ENCODE assay signal across 1 cellular context in the genomic region with DNA sequence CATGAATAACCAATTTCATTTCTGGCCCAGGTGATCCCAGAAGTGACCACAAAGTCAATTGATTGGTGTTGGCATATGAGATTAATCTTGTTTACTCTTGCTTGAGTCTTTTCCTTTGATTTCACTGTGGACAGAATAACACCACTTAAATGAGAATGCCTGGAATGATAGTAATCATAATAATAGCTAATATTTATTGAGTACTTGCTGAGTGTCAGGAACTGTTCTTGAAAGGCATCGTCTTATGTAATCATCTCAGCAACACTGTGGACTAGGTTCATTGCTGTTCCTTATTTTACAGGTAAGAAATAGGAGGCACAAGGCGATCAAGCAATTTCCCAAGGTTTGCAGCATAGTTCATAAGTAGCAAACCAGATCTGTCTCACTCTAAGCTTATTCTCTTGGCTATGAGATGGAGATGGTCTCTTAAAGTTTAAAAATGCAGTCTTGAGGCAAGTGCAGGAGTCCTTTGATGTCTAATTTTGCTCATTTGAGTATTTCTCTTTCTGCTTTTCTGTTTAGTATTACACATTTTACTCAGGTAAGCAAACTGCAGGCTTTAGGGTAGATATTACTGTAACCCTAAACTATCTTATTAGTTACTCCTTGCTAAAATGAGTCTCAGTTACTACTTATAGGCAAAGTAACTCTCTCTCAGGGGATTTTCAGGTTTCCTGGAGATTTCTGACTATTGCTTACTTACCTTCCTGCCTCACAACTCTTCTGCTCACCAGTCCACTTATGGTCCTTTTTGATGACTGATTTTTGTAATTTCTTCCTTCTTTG.
TF ChIP-seq lines count a peak whose summit lies in the region.

No MANE protein-coding gene starts in this region.

TF ChIP-seq in HepG2, 621 proteins besides CTCF, POLR2A, EP300 and RAD21 (continued from another document and continues in another):
- TF ChIP-seq, protein P1, sequence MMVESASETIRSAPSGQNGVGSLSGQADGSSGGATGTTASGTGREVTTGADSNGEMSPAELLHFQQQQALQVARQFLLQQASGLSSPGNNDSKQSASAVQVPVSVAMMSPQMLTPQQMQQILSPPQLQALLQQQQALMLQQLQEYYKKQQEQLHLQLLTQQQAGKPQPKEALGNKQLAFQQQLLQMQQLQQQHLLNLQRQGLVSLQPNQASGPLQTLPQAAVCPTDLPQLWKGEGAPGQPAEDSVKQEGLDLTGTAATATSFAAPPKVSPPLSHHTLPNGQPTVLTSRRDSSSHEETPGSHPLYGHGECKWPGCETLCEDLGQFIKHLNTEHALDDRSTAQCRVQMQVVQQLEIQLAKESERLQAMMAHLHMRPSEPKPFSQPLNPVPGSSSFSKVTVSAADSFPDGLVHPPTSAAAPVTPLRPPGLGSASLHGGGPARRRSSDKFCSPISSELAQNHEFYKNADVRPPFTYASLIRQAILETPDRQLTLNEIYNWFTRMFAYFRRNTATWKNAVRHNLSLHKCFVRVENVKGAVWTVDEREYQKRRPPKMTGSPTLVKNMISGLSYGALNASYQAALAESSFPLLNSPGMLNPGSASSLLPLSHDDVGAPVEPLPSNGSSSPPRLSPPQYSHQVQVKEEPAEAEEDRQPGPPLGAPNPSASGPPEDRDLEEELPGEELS (CRISPR knock-in tag; IDR thresholded peaks at IDR 0.05): peak; percentile 92
- TF ChIP-seq ZMYM2 (CRISPR knock-in tag; IDR thresholded peaks at IDR 0.05): no peak
- TF ChIP-seq, protein P2, sequence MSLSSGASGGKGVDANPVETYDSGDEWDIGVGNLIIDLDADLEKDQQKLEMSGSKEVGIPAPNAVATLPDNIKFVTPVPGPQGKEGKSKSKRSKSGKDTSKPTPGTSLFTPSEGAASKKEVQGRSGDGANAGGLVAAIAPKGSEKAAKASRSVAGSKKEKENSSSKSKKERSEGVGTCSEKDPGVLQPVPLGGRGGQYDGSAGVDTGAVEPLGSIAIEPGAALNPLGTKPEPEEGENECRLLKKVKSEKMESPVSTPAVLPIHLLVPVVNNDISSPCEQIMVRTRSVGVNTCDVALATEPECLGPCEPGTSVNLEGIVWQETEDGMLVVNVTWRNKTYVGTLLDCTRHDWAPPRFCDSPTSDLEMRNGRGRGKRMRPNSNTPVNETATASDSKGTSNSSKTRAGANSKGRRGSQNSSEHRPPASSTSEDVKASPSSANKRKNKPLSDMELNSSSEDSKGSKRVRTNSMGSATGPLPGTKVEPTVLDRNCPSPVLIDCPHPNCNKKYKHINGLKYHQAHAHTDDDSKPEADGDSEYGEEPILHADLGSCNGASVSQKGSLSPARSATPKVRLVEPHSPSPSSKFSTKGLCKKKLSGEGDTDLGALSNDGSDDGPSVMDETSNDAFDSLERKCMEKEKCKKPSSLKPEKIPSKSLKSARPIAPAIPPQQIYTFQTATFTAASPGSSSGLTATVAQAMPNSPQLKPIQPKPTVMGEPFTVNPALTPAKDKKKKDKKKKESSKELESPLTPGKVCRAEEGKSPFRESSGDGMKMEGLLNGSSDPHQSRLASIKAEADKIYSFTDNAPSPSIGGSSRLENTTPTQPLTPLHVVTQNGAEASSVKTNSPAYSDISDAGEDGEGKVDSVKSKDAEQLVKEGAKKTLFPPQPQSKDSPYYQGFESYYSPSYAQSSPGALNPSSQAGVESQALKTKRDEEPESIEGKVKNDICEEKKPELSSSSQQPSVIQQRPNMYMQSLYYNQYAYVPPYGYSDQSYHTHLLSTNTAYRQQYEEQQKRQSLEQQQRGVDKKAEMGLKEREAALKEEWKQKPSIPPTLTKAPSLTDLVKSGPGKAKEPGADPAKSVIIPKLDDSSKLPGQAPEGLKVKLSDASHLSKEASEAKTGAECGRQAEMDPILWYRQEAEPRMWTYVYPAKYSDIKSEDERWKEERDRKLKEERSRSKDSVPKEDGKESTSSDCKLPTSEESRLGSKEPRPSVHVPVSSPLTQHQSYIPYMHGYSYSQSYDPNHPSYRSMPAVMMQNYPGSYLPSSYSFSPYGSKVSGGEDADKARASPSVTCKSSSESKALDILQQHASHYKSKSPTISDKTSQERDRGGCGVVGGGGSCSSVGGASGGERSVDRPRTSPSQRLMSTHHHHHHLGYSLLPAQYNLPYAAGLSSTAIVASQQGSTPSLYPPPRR (CRISPR knock-in tag; IDR thresholded peaks at IDR 0.05; ENCODE audit: borderline replicate concordance): peak; percentile 99
- TF ChIP-seq, protein P3, sequence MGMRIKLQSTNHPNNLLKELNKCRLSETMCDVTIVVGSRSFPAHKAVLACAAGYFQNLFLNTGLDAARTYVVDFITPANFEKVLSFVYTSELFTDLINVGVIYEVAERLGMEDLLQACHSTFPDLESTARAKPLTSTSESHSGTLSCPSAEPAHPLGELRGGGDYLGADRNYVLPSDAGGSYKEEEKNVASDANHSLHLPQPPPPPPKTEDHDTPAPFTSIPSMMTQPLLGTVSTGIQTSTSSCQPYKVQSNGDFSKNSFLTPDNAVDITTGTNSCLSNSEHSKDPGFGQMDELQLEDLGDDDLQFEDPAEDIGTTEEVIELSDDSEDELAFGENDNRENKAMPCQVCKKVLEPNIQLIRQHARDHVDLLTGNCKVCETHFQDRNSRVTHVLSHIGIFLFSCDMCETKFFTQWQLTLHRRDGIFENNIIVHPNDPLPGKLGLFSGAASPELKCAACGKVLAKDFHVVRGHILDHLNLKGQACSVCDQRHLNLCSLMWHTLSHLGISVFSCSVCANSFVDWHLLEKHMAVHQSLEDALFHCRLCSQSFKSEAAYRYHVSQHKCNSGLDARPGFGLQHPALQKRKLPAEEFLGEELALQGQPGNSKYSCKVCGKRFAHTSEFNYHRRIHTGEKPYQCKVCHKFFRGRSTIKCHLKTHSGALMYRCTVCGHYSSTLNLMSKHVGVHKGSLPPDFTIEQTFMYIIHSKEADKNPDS (CRISPR knock-in tag; IDR thresholded peaks at IDR 0.05): peak; percentile 61; the same call in 1 of the 2 replicates
- peak; percentile 95 for TF ChIP-seq NFIC (IDR thresholded peaks at IDR 0.05; ENCODE audit: low read length)
- no peak; the same call in 1 of the 2 replicates for TF ChIP-seq HOXD1 (CRISPR knock-in tag; IDR thresholded peaks at IDR 0.05)
- peak; percentile 88 for TF ChIP-seq SIX1 (CRISPR knock-in tag; IDR thresholded peaks at IDR 0.05; ENCODE audit: borderline replicate concordance)
- TF ChIP-seq, protein P4, sequence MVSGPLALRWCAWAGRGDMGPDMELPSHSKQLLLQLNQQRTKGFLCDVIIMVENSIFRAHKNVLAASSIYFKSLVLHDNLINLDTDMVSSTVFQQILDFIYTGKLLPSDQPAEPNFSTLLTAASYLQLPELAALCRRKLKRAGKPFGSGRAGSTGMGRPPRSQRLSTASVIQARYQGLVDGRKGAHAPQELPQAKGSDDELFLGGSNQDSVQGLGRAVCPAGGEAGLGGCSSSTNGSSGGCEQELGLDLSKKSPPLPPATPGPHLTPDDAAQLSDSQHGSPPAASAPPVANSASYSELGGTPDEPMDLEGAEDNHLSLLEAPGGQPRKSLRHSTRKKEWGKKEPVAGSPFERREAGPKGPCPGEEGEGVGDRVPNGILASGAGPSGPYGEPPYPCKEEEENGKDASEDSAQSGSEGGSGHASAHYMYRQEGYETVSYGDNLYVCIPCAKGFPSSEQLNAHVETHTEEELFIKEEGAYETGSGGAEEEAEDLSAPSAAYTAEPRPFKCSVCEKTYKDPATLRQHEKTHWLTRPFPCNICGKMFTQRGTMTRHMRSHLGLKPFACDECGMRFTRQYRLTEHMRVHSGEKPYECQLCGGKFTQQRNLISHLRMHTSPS (CRISPR knock-in tag; IDR thresholded peaks at IDR 0.05; ENCODE audit: low read depth): no peak
- no peak for TF ChIP-seq ZBTB7A (CRISPR knock-in tag; IDR thresholded peaks at IDR 0.05)
- no peak for TF ChIP-seq NFE2 (CRISPR knock-in tag; IDR thresholded peaks at IDR 0.05)
- TF ChIP-seq STAG1 (CRISPR knock-in tag; IDR thresholded peaks at IDR 0.05): peak; percentile 8; the same call in 1 of the 2 replicates
- TF ChIP-seq PAX8 (CRISPR knock-in tag; IDR thresholded peaks at IDR 0.05; ENCODE audit: borderline replicate concordance): no peak
- no peak for TF ChIP-seq PCBP1 (IDR thresholded peaks at IDR 0.05; ENCODE audit: borderline replicate concordance, low read depth, low read length)
- 0 out of 2 replicates have a peak, but pooled peaks have one; percentile 13 for TF ChIP-seq NR2C2 (CRISPR knock-in tag; IDR thresholded peaks at IDR 0.05; ENCODE audit: borderline replicate concordance)
- TF ChIP-seq KLF6 (CRISPR knock-in tag; IDR thresholded peaks at IDR 0.05): no peak
- TF ChIP-seq, protein P5, sequence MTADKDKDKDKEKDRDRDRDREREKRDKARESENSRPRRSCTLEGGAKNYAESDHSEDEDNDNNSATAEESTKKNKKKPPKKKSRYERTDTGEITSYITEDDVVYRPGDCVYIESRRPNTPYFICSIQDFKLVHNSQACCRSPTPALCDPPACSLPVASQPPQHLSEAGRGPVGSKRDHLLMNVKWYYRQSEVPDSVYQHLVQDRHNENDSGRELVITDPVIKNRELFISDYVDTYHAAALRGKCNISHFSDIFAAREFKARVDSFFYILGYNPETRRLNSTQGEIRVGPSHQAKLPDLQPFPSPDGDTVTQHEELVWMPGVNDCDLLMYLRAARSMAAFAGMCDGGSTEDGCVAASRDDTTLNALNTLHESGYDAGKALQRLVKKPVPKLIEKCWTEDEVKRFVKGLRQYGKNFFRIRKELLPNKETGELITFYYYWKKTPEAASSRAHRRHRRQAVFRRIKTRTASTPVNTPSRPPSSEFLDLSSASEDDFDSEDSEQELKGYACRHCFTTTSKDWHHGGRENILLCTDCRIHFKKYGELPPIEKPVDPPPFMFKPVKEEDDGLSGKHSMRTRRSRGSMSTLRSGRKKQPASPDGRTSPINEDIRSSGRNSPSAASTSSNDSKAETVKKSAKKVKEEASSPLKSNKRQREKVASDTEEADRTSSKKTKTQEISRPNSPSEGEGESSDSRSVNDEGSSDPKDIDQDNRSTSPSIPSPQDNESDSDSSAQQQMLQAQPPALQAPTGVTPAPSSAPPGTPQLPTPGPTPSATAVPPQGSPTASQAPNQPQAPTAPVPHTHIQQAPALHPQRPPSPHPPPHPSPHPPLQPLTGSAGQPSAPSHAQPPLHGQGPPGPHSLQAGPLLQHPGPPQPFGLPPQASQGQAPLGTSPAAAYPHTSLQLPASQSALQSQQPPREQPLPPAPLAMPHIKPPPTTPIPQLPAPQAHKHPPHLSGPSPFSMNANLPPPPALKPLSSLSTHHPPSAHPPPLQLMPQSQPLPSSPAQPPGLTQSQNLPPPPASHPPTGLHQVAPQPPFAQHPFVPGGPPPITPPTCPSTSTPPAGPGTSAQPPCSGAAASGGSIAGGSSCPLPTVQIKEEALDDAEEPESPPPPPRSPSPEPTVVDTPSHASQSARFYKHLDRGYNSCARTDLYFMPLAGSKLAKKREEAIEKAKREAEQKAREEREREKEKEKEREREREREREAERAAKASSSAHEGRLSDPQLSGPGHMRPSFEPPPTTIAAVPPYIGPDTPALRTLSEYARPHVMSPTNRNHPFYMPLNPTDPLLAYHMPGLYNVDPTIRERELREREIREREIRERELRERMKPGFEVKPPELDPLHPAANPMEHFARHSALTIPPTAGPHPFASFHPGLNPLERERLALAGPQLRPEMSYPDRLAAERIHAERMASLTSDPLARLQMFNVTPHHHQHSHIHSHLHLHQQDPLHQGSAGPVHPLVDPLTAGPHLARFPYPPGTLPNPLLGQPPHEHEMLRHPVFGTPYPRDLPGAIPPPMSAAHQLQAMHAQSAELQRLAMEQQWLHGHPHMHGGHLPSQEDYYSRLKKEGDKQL (CRISPR knock-in tag; IDR thresholded peaks at IDR 0.05; ENCODE audit: low read depth): peak; percentile 99
- TF ChIP-seq MAF1 (CRISPR knock-in tag; IDR thresholded peaks at IDR 0.05; ENCODE audit: borderline replicate concordance): no peak
- TF ChIP-seq, protein P6, sequence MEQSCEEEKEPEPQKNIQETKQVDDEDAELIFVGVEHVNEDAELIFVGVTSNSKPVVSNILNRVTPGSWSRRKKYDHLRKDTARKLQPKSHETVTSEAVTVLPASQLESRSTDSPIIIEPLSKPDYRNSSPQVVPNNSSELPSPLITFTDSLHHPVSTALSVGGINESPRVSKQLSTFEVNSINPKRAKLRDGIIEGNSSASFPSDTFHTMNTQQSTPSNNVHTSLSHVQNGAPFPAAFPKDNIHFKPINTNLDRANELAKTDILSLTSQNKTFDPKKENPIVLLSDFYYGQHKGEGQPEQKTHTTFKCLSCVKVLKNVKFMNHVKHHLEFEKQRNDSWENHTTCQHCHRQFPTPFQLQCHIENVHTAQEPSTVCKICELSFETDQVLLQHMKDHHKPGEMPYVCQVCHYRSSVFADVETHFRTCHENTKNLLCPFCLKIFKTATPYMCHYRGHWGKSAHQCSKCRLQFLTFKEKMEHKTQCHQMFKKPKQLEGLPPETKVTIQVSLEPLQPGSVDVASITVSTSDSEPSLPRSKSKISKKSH (CRISPR knock-in tag; IDR thresholded peaks at IDR 0.05; ENCODE audit: borderline replicate concordance): no peak
- no peak for TF ChIP-seq KAT7 (CRISPR knock-in tag; IDR thresholded peaks at IDR 0.05; ENCODE audit: borderline replicate concordance)
- TF ChIP-seq SMAD9 (CRISPR knock-in tag; IDR thresholded peaks at IDR 0.05): no peak
- 0 out of 2 replicates have a peak, but pooled peaks have one; percentile 21 for TF ChIP-seq ELF1 (CRISPR knock-in tag; IDR thresholded peaks at IDR 0.05)
- TF ChIP-seq CREB1 (IDR thresholded peaks at IDR 0.05): no peak
- peak; percentile 57 for TF ChIP-seq CREB1 (CRISPR knock-in tag; IDR thresholded peaks at IDR 0.05)
- 0 out of 2 replicates have a peak, but pooled peaks have one; percentile 38 for TF ChIP-seq NCOA1 (CRISPR knock-in tag; IDR thresholded peaks at IDR 0.05)
- TF ChIP-seq, protein P7, sequence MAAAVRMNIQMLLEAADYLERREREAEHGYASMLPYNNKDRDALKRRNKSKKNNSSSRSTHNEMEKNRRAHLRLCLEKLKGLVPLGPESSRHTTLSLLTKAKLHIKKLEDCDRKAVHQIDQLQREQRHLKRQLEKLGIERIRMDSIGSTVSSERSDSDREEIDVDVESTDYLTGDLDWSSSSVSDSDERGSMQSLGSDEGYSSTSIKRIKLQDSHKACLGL (CRISPR knock-in tag; IDR thresholded peaks at IDR 0.05): no peak
- TF ChIP-seq HES4 (CRISPR knock-in tag; IDR thresholded peaks at IDR 0.05; ENCODE audit: borderline replicate concordance): no peak
- peak; percentile 82 for TF ChIP-seq ZBTB20 (CRISPR knock-in tag; IDR thresholded peaks at IDR 0.05; ENCODE audit: borderline replicate concordance, low read depth)
- TF ChIP-seq KAT2B (IDR thresholded peaks at IDR 0.05; ENCODE audit: borderline replicate concordance, low read depth, low read length): no peak
- 0 out of 2 replicates have a peak, but pooled peaks have one; percentile 25 for TF ChIP-seq KDM4B (CRISPR knock-in tag; IDR thresholded peaks at IDR 0.05)
- TF ChIP-seq ZNF614 (CRISPR knock-in tag; IDR thresholded peaks at IDR 0.05; ENCODE audit: borderline replicate concordance): peak; percentile 83
- no peak for TF ChIP-seq IKZF1 (IDR thresholded peaks at IDR 0.05)
- TF ChIP-seq ZNF672 (CRISPR knock-in tag; IDR thresholded peaks at IDR 0.05): no peak
- TF ChIP-seq ZNF326 (CRISPR knock-in tag; IDR thresholded peaks at IDR 0.05; ENCODE audit: borderline replicate concordance): no peak
- TF ChIP-seq CC2D1A (CRISPR knock-in tag; IDR thresholded peaks at IDR 0.05): no peak
- no peak for TF ChIP-seq ZNF883 (CRISPR knock-in tag; IDR thresholded peaks at IDR 0.05; ENCODE audit: not compliant biosample characterization)
